ENCODE assay signal across 1 cellular context in the genomic region with DNA sequence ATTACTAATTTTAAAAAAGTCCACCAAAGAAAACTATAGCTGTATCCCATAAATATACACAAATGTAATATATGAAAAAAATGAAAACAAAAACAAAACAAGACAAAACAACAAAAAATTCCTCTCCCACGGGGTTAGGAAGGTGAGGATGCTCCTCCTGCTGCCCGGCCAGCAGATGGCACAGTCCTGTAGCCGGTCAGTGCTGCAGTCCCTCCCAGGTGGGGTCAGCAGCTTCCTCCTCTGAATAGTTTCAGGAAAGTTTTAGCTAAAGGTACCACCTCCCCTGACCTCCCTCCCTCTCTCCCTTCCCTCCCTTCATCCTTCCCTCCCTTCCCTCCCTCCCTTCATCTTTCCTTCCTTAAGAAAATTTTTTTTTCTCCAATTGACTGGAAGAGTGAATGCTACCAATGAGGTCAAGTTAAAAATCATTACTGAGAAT.
TF ChIP-seq lines count a peak whose summit lies in the region.

No MANE protein-coding gene starts in this region.

TF ChIP-seq in GM23338, 12 proteins besides CTCF, POLR2A, EP300 and RAD21 (continued from another document):
- no peak for TF ChIP-seq ZNF462 (CRISPR knock-in tag; IDR thresholded peaks at IDR 0.05)
